ENCODE assay signal across 8 cellular contexts in genomic region chr4:183722738-183723560, GRCh38.
DNase-seq lines count a peak whose midpoint lies in the region; ATAC-seq lines count a peak whose summit lies in the region.

No MANE protein-coding gene starts in this region.

- H3K4me1 ChIP-seq in HUES6 (ENCODE audit: control insufficient read depth, insufficient read depth, low read length) (peaks cover 4% of the 10 kb centered on the region; the same call in 1 of the 2 replicates), right cardiac atrium (ENCODE audit: control insufficient read depth, insufficient read depth, low read length) (no peaks in the 10 kb centered on the region), Karpas-422 (ENCODE audit: low read length) (no peaks in the 10 kb centered on the region)

- H3K9me3 ChIP-seq in HUES6 (ENCODE audit: control insufficient read depth, insufficient read depth, low read depth, low read length): no peaks in the 10 kb centered on the region
- no peaks in the 10 kb centered on the region for H3K9me3 ChIP-seq in right cardiac atrium (ENCODE audit: control insufficient read depth, low read length)
- H3K9me3 ChIP-seq in Karpas-422 (ENCODE audit: low read length): no peaks in the 10 kb centered on the region

- no peaks in the 10 kb centered on the region for H3K9me2 ChIP-seq in Karpas-422 (replicated peaks; ENCODE audit: insufficient read depth, low read length)

- no peaks in the 10 kb centered on the region for H3K9me3 Mint-ChIP-seq in activated naive CD8-positive, alpha-beta T cell treated with anti-CD3 and anti-CD28 coated beads, Interleukin-2, amount 10 ng/mL, durations not matched to agents 7 days and 5 days

- DNase-seq in DMS153 (lab: John Stamatoyannopoulos, UW) (peak; percentile 99), SK-MEL-5 (ENCODE audit: low read depth, low spot score) (peak; percentile 45), right cardiac atrium (peak; percentile 72 to 85 (median 81)), retina (peak; percentile 79), Karpas-422 (no peak)
- peak; percentile 60 for DNase-seq in activated naive CD8-positive, alpha-beta T cell treated with anti-CD3 and anti-CD28 coated beads, Interleukin-2, amount 10 ng/mL, durations not matched to agents 7 days and 5 days

- ATAC-seq in GM21447 (IDR thresholded peaks at IDR 0.05; ENCODE audit: unreplicated experiment) (peak; percentile 86), right cardiac atrium (peak; percentile 76 to 81)
- peak; percentile 70 for ATAC-seq in activated naive CD8-positive, alpha-beta T cell treated with anti-CD3 and anti-CD28 coated beads, Interleukin-2, amount 10 ng/mL, durations not matched to agents 7 days and 5 days (ENCODE audit: low read depth)

- H4K20me1 ChIP-seq in Karpas-422 (ENCODE audit: insufficient read depth, low read depth, low read length): no peaks in the 10 kb centered on the region

- intact Hi-C loops in right cardiac atrium (cut with DNase I): loop anchor here in 1 of 4 donors (10.0 kb wide), 1 partner anchor 442 kb away; no protein-coding TSS in a partner anchor

- peak overlapping the region; percentile 81 for H3K4me3 Mint-ChIP-seq in activated naive CD8-positive, alpha-beta T cell treated with anti-CD3 and anti-CD28 coated beads, Interleukin-2, amount 10 ng/mL, durations not matched to agents 7 days and 5 days

- H3K36me3 Mint-ChIP-seq in activated naive CD8-positive, alpha-beta T cell treated with anti-CD3 and anti-CD28 coated beads, Interleukin-2, amount 10 ng/mL, durations not matched to agents 7 days and 5 days: no peaks in the 10 kb centered on the region

- H3K4me2 ChIP-seq in Karpas-422 (ENCODE audit: low read depth, low read length, poor library complexity, severe bottlenecking): no peak overlapping the region

- peaks cover 7% of the 10 kb centered on the region; the same call in 1 of the 2 replicates for H3K27me3 ChIP-seq in HUES6 (ENCODE audit: control insufficient read depth, insufficient read depth, low read length)
- H3K27me3 ChIP-seq in right cardiac atrium (ENCODE audit: control insufficient read depth, insufficient read depth): no peaks in the 10 kb centered on the region
- no peaks in the 10 kb centered on the region for H3K27me3 ChIP-seq in Karpas-422 (ENCODE audit: low read length)

- H3K9ac ChIP-seq in HUES6 (ENCODE audit: low read length) (peak overlapping the region; percentile 27), Karpas-422 (ENCODE audit: low read length) (no peak overlapping the region)

- POLR2A ChIA-PET in activated naive CD8-positive, alpha-beta T cell treated with anti-CD3 and anti-CD28 coated beads, Interleukin-2, amount 10 ng/mL, durations not matched to agents 7 days and 5 days (lab: Charles Lee): no interaction called here

- peak overlapping the region; percentile 53 for H3K4me3 ChIP-seq in HUES6 (ENCODE audit: low read depth, low read length)
- H3K4me3 ChIP-seq in right cardiac atrium (ENCODE audit: low read length): peak overlapping the region; percentile 52
- H3K4me3 ChIP-seq in Karpas-422 (ENCODE audit: low read length): no peak overlapping the region

- H3K27me3 Mint-ChIP-seq in activated naive CD8-positive, alpha-beta T cell treated with anti-CD3 and anti-CD28 coated beads, Interleukin-2, amount 10 ng/mL, durations not matched to agents 7 days and 5 days: peaks cover 33% of the 10 kb centered on the region

- H3K4me1 Mint-ChIP-seq in activated naive CD8-positive, alpha-beta T cell treated with anti-CD3 and anti-CD28 coated beads, Interleukin-2, amount 10 ng/mL, durations not matched to agents 7 days and 5 days: peaks cover 8% of the 10 kb centered on the region

- H3K27ac Mint-ChIP-seq in activated naive CD8-positive, alpha-beta T cell treated with anti-CD3 and anti-CD28 coated beads, Interleukin-2, amount 10 ng/mL, durations not matched to agents 7 days and 5 days: no peak overlapping the region

- no peaks in the 10 kb centered on the region for H3K79me2 ChIP-seq in Karpas-422 (ENCODE audit: low read length)

- no peaks in the 10 kb centered on the region for H3K36me3 ChIP-seq in HUES6 (ENCODE audit: control insufficient read depth, insufficient read depth, low read length)
- no peaks in the 10 kb centered on the region for H3K36me3 ChIP-seq in Karpas-422 (ENCODE audit: insufficient read depth, low read length)

- no peak overlapping the region for H2AFZ ChIP-seq in Karpas-422 (ENCODE audit: low read length)

- in situ Hi-C loops in SK-MEL-5 (cut with HindIII; ENCODE audit: low pct_unique_long_range_greater_than_20kb, low sequenced_read_pairs): no loop called here

- WGBS in right cardiac atrium: 9% methylated on average over 70 of the region's 70 CpGs

- H3K27ac ChIP-seq in HUES6 (ENCODE audit: low read depth, low read length) (no peak overlapping the region), right cardiac atrium (ENCODE audit: low read length) (no peak overlapping the region), Karpas-422 (ENCODE audit: low read length) (no peak overlapping the region)
